ENCODE assay signal across 20 cellular contexts in genomic region chr3:135927170-135927569, GRCh38. TPM values are rescaled to one million over a fixed set of nuclear protein-coding genes. Genes with fewer than 3 reads are reported as not detected.
DNase-seq lines count a peak whose midpoint lies in the region; ATAC-seq and TF ChIP-seq lines count a peak whose summit lies in the region.
"Had no signal": no experiment of that assay in that cellular context is flagged by ENCODE, and none has a peak within 500 bp of the region (broad histone marks: within the 10 kb centered on the region; RNA-seq: fewer than 3 reads in every experiment).

No MANE protein-coding gene starts in this region.

- H3K4me2 ChIP-seq in GM23338 = no peak overlapping the region

- intact Hi-C loops in gastrocnemius medialis (cut with DNase I; ENCODE audit: low total_unique reads) = no loop called here

- H3K4me1 Mint-ChIP-seq in GM23338 = peaks cover 11% of the 10 kb centered on the region
- H3K4me1 Mint-ChIP-seq: activated naive CD4-positive, alpha-beta T cell treated with anti-CD3 and anti-CD28 coated beads, Interleukin-2, amount 50 U/mL, for 24 hours; neural crest cell had no signal

- no peak for TF ChIP-seq POLR2A in gastrocnemius medialis (IDR thresholded peaks at IDR 0.05)

- no peak overlapping the region for H3K4me3 ChIP-seq in GM23338
- H3K4me3 ChIP-seq in esophagus (ENCODE audit: low read depth in 1 of 2, low read length in 2 of 2) = no peak overlapping the region
- no peak overlapping the region for H3K4me3 ChIP-seq in gastrocnemius medialis
- no peak overlapping the region for H3K4me3 ChIP-seq in H7 (ENCODE audit: insufficient read depth, low read depth, low read length)
- H3K4me3 ChIP-seq: cardiac muscle cell, heart left ventricle, thoracic aorta had no signal

- TF ChIP-seq CTCF in GM23338 (conservative IDR thresholded peaks at IDR 0.05; ENCODE audit: low read depth in 2 of 2) = no peak
- TF ChIP-seq CTCF in gastrocnemius medialis (IDR thresholded peaks at IDR 0.05 in 4 of 5, conservative IDR thresholded peaks at IDR 0.05 in 1 of 5) = no peak
- TF ChIP-seq CTCF in omental fat pad (IDR thresholded peaks at IDR 0.05) = no peak

- ATAC-seq in GM23338 = no peak
- ATAC-seq in gastrocnemius medialis = peak; percentile 55 to 77
- ATAC-seq in omental fat pad (ENCODE audit: low FRiP score) = no peak
- ATAC-seq: heart left ventricle, sciatic nerve had no signal

- H3K27me3 Mint-ChIP-seq in GM23338 (ENCODE audit: insufficient read depth, low read depth, poor library complexity) = peaks cover 3% of the 10 kb centered on the region

- H4K20me1 ChIP-seq in GM23338 (replicated peaks; ENCODE audit: insufficient read depth) = no peaks in the 10 kb centered on the region

- H3K36me3 ChIP-seq in GM23338 (ENCODE audit: insufficient read depth) (no peaks in the 10 kb centered on the region), esophagus (ENCODE audit: control insufficient read depth in 2 of 2, insufficient read depth in 2 of 2, low read length in 1 of 2) (no peaks in the 10 kb centered on the region), gastrocnemius medialis (no peaks in the 10 kb centered on the region), H7 (replicated peaks; ENCODE audit: control insufficient read depth, insufficient read depth, low read length) (no peaks in the 10 kb centered on the region)
- H3K36me3 ChIP-seq: cardiac muscle cell, heart left ventricle, thoracic aorta had no signal

- no peaks in the 10 kb centered on the region; the same call in 2 of the 3 replicates for H3K9me3 Mint-ChIP-seq in GM23338
- H3K9me3 Mint-ChIP-seq: activated naive CD4-positive, alpha-beta T cell treated with anti-CD3 and anti-CD28 coated beads, Interleukin-2, amount 50 U/mL, for 24 hours; H9 had no signal

- H3K79me2 ChIP-seq in GM23338 (replicated peaks; ENCODE audit: insufficient read depth) = no peaks in the 10 kb centered on the region

- in situ Hi-C loops in gastrocnemius medialis (cut with MboI; ENCODE audit: low sequenced_read_pairs in 4 of 4) = no loop called here

- no peaks in the 10 kb centered on the region for H3F3A ChIP-seq in GM23338 (replicated peaks; ENCODE audit: low read depth)

- no peaks in the 10 kb centered on the region for H3K36me3 Mint-ChIP-seq in GM23338 (ENCODE audit: low read depth)
- H3K36me3 Mint-ChIP-seq: activated naive CD4-positive, alpha-beta T cell treated with anti-CD3 and anti-CD28 coated beads, Interleukin-2, amount 50 U/mL, for 24 hours had no signal

- DNase-seq in GM23338 (ENCODE audit: low spot score) (no peak), RPMI7951 (ENCODE audit: low read depth) (peak; percentile 98), gastrocnemius medialis (no peak), glomerular visceral epithelial cell (ENCODE audit: extremely low spot score) (no peak), H7 (no peak), omental fat pad (ENCODE audit: low spot score) (no peak), NCI-H2171 treated with DMSO at 0.1 percent for 48 hours (lab: John Stamatoyannopoulos, UW) (no peak)
- DNase-seq: activated CD4-positive, alpha-beta T cell treated with anti-CD3 and anti-CD28 coated beads, Interleukin-2, amount 50 U/mL, for 1 hour; H9; heart left ventricle; NCI-H1048; SHP77; stimulated activated CD4-positive, alpha-beta T cell treated with anti-CD3 and anti-CD28 coated beads, Interleukin-2, amount 100 ng/mL, for 48 hours; T-helper 9 cell had no signal

- H3K27ac ChIP-seq in GM23338 (ENCODE audit: low read depth) (no peak overlapping the region), esophagus (ENCODE audit: low read depth in 2 of 2, low read length in 1 of 2) (peak overlapping the region; percentile 24 to 40), gastrocnemius medialis (peak overlapping the region in 2 of 4 donors; percentile 41 to 58)
- H3K27ac ChIP-seq: cardiac muscle cell, heart left ventricle, thoracic aorta had no signal

- WGBS in esophagus, 2 donors = 46% methylated on average over 1 of the region's 1 CpG

- H3K9me3 ChIP-seq in esophagus (ENCODE audit: control insufficient read depth in 2 of 2, insufficient read depth in 1 of 2, low read depth in 1 of 2, low read length in 1 of 2) (no peaks in the 10 kb centered on the region), gastrocnemius medialis (no peaks in the 10 kb centered on the region)
- H3K9me3 ChIP-seq: heart left ventricle, thoracic aorta had no signal

- H3K4me3 Mint-ChIP-seq in GM23338 = no peak overlapping the region
- H3K4me3 Mint-ChIP-seq: activated naive CD4-positive, alpha-beta T cell treated with anti-CD3 and anti-CD28 coated beads, Interleukin-2, amount 50 U/mL, for 24 hours; H9; neural crest cell had no signal

- no peak overlapping the region for H3K27ac Mint-ChIP-seq in GM23338
- H3K27ac Mint-ChIP-seq: activated naive CD4-positive, alpha-beta T cell treated with anti-CD3 and anti-CD28 coated beads, Interleukin-2, amount 50 U/mL, for 24 hours; H9 had no signal

- H3K4me1 ChIP-seq in GM23338 (ENCODE audit: insufficient read depth) (peaks cover 7% of the 10 kb centered on the region), esophagus (ENCODE audit: control insufficient read depth in 2 of 2, insufficient read depth in 2 of 2, low read length in 1 of 2) (peaks cover 3% of the 10 kb centered on the region in 2 donors), gastrocnemius medialis (peaks cover 16 to 27% of the 10 kb centered on the region in 2 donors)

- H2AFZ ChIP-seq in GM23338 = peak overlapping the region; percentile 32; the same call in 1 of the 2 replicates

- peaks cover 21% of the 10 kb centered on the region; the same call in 1 of the 2 replicates for H3K9me2 ChIP-seq in GM23338 (ENCODE audit: insufficient read depth)

- H3K27me3 ChIP-seq in GM23338 (ENCODE audit: insufficient read depth) (no peaks in the 10 kb centered on the region), esophagus (ENCODE audit: control insufficient read depth in 1 of 2, insufficient read depth in 2 of 2, low read length in 2 of 2) (no peaks in the 10 kb centered on the region), gastrocnemius medialis (no peaks in the 10 kb centered on the region), H7 (ENCODE audit: control insufficient read depth, insufficient read depth, low read length) (no peaks in the 10 kb centered on the region)
- H3K27me3 ChIP-seq: cardiac muscle cell, heart left ventricle had no signal

TF ChIP-seq in GM23338, 12 proteins besides CTCF, POLR2A, EP300 and RAD21 (continues in another document):
- no peak for TF ChIP-seq STAT1 (IDR thresholded peaks at IDR 0.05; ENCODE audit: unreplicated experiment)
- TF ChIP-seq EZH2phosphoT487 (IDR thresholded peaks at IDR 0.05; ENCODE audit: unreplicated experiment) = no peak
- TF ChIP-seq JUNB (IDR thresholded peaks at IDR 0.05; ENCODE audit: unreplicated experiment) = no peak
- no peak for TF ChIP-seq ZNF331 (CRISPR knock-in tag; IDR thresholded peaks at IDR 0.05; ENCODE audit: low read depth)
- no peak for TF ChIP-seq REST (IDR thresholded peaks at IDR 0.05; ENCODE audit: unreplicated experiment)

RNA-seq across cellular contexts. Expression of gene PPP2R3A, which starts 38.4 kb away (rescaled TPM):
- total RNA-seq in GM23338 (2014; rRNA removed; shearing (Covaris generic)) = 15.2 and 15.4 TPM in 2 replicates
- polyA plus RNA-seq in GM23338 (2016; fragmentation: Nextera tagmentation; extraction: Ambion mirVana) = 4.5 and 6.4 TPM in 2 replicates
- total RNA-seq in RPMI7951 (2014; rRNA removed; shearing (Covaris generic)) = 14.7 and 15.1 TPM in 2 replicates
- polyA plus RNA-seq in esophagus = 1 to 10 TPM; 2.1 to 3.5 TPM
- 10 to 100 TPM; 16.8 to 30.3 (median 25.6) TPM for total RNA-seq in gastrocnemius medialis
- total RNA-seq in H7 (2014; rRNA removed; shearing (Covaris generic)) = 10.2 and 12.5 TPM in 2 replicates
- 1 to 10 TPM; 6.8 to 9.6 (median 8.2) TPM for total RNA-seq in omental fat pad

Comparison
In these comparisons a context has a peak if more than half of its experiments do, and no peak if none do; other contexts are left out.
1. ATAC-seq: peak in gastrocnemius medialis (2 of 2); none in GM23338 (single experiment) and omental fat pad (single experiment).